ENCODE assay signal across 8 cellular contexts in the genomic region with DNA sequence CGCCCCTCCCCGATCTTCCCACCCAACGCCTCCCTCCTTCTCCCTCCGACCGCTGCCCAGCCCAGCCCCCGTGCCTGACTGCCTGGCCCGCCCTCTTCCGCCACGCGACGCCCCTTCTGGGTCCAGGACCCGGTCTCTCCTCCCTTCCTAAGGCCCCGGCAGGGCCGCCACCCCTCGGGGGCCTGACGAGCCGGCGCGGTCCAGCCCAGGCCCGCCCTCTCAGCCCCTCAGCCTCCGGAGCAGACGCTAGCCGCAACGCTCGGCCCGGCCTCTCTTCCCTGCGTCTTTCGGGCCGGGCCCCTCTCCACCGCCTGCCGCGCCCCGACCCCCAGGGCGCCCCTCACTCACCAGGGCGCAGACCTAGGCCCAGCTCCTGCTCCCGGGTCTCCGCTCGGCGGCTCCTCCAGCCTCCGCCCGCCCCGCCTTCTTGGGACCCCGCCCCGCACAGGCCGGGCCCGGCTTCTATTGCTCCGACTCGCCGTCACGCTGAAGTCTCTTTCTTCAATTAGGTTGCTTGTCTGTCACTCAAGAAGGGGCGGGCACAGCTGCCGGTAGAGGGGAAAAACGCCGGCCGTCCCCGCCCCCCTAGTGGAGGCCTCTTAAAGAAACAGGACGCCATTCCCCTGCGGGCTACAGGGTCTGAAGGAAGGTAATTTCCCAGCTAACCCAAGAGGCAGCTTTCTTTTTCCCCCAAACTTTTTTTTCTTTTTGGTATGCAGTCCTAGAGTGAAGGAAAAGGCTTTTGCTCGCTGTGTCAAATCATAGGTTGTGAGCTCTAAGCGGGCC. TPM values are rescaled to one million over a fixed set of nuclear protein-coding genes. Genes with fewer than 3 reads are reported as not detected.
A peak's percentile ranks its signal among the peaks of the same experiment; 100 is the strongest.
DNase-seq lines count a peak whose midpoint lies in the region; ATAC-seq and TF ChIP-seq lines count a peak whose summit lies in the region.

A gene with protein sequence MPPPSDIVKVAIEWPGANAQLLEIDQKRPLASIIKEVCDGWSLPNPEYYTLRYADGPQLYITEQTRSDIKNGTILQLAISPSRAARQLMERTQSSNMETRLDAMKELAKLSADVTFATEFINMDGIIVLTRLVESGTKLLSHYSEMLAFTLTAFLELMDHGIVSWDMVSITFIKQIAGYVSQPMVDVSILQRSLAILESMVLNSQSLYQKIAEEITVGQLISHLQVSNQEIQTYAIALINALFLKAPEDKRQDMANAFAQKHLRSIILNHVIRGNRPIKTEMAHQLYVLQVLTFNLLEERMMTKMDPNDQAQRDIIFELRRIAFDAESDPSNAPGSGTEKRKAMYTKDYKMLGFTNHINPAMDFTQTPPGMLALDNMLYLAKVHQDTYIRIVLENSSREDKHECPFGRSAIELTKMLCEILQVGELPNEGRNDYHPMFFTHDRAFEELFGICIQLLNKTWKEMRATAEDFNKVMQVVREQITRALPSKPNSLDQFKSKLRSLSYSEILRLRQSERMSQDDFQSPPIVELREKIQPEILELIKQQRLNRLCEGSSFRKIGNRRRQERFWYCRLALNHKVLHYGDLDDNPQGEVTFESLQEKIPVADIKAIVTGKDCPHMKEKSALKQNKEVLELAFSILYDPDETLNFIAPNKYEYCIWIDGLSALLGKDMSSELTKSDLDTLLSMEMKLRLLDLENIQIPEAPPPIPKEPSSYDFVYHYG (minus strand): TSS at position 416 of the 786 bp plus-strand sequence. CDS start 12,133 bp downstream, outside the sequence.

- no peaks in the 10 kb centered on the region for H3K36me3 ChIP-seq in cardiac muscle cell

- H3K27ac ChIP-seq in cardiac muscle cell: peak within 1 kb of the TSS; percentile 87

- peak within 1 kb of the TSS; percentile 83 for H3K4me3 Mint-ChIP-seq in activated naive CD8-positive, alpha-beta T cell treated with anti-CD3 and anti-CD28 coated beads, Interleukin-2, amount 50 U/mL, for 24 hours
- H3K4me3 Mint-ChIP-seq in type B pancreatic cell: peak within 1 kb of the TSS; percentile 96

- TF ChIP-seq CTCF in GM12864 (IDR thresholded peaks at IDR 0.05; ENCODE audit: low read depth, low read length, missing control alignments) (no peak), cardiac muscle cell (IDR thresholded peaks at IDR 0.05; ENCODE audit: low read depth, low read length) (peak; percentile 3), type B pancreatic cell (conservative IDR thresholded peaks at IDR 0.05) (peak; percentile 46)

- ATAC-seq in HG02759 (IDR thresholded peaks at IDR 0.05; ENCODE audit: unreplicated experiment): peak; percentile 84
- peak; percentile 83 for ATAC-seq in activated naive CD8-positive, alpha-beta T cell treated with anti-CD3 and anti-CD28 coated beads, Interleukin-2, amount 50 U/mL, for 24 hours

- peaks cover 16% of the 10 kb centered on the region for H3K4me1 ChIP-seq in cardiac muscle cell (ENCODE audit: low read depth)

- H3K27me3 Mint-ChIP-seq in activated naive CD8-positive, alpha-beta T cell treated with anti-CD3 and anti-CD28 coated beads, Interleukin-2, amount 50 U/mL, for 24 hours: no peaks in the 10 kb centered on the region
- peaks cover 4% of the 10 kb centered on the region for H3K27me3 Mint-ChIP-seq in type B pancreatic cell

- DNase-seq in GM12864 (ENCODE audit: low read depth) (peak; percentile 88), NCI-H1417 (lab: John Stamatoyannopoulos, UW) (peak; percentile 95 to 99 (median 98)), SW 1271 (lab: John Stamatoyannopoulos, UW) (peak; percentile 88 to 96), cardiac muscle cell (ENCODE audit: low read depth in 1 of 2, low spot score in 1 of 2) (peak; percentile 99), pons (ENCODE audit: low spot score) (peak; percentile 98), type B pancreatic cell (ENCODE audit: extremely low spot score, unreplicated experiment) (peak; percentile 95)
- DNase-seq in activated naive CD8-positive, alpha-beta T cell treated with anti-CD3 and anti-CD28 coated beads, Interleukin-2, amount 50 U/mL, for 24 hours: peak; percentile 95

- no peaks in the 10 kb centered on the region for H3K9me3 Mint-ChIP-seq in activated naive CD8-positive, alpha-beta T cell treated with anti-CD3 and anti-CD28 coated beads, Interleukin-2, amount 50 U/mL, for 24 hours
- H3K9me3 Mint-ChIP-seq in type B pancreatic cell: no peaks in the 10 kb centered on the region

- peaks cover 10% of the 10 kb centered on the region for H3K27me3 ChIP-seq in cardiac muscle cell

- H3K4me3 ChIP-seq in GM12864 (ENCODE audit: low read depth, low read length) (peak within 1 kb of the TSS; percentile 79), cardiac muscle cell (peak within 1 kb of the TSS; percentile 53)

- H3K9me3 ChIP-seq in cardiac muscle cell (ENCODE audit: low read depth): no peaks in the 10 kb centered on the region

- peak within 1 kb of the TSS; percentile 89 for H3K27ac Mint-ChIP-seq in activated naive CD8-positive, alpha-beta T cell treated with anti-CD3 and anti-CD28 coated beads, Interleukin-2, amount 50 U/mL, for 24 hours
- H3K27ac Mint-ChIP-seq in type B pancreatic cell: peak within 1 kb of the TSS; percentile 93

- no peaks in the 10 kb centered on the region for H3K36me3 Mint-ChIP-seq in activated naive CD8-positive, alpha-beta T cell treated with anti-CD3 and anti-CD28 coated beads, Interleukin-2, amount 50 U/mL, for 24 hours (ENCODE audit: low read depth)
- H3K36me3 Mint-ChIP-seq in type B pancreatic cell: no peaks in the 10 kb centered on the region

- peaks cover 69% of the 10 kb centered on the region for H3K4me1 Mint-ChIP-seq in activated naive CD8-positive, alpha-beta T cell treated with anti-CD3 and anti-CD28 coated beads, Interleukin-2, amount 50 U/mL, for 24 hours
- H3K4me1 Mint-ChIP-seq in type B pancreatic cell (ENCODE audit: unreplicated experiment): peaks cover 36% of the 10 kb centered on the region

RNA-seq across cellular contexts. Expression of the gene that starts here (rescaled TPM):
- total RNA-seq in cardiac muscle cell: 35.7 and 38.0 TPM in 2 replicates
- 38.3 and 38.7 TPM in 2 replicates for polyA plus RNA-seq in cardiac muscle cell
- 35.1 and 49.1 TPM in 2 replicates for total RNA-seq in type B pancreatic cell (ENCODE audit: low replicate concordance)

Comparison
In these comparisons a context has a peak if more than half of its experiments do, and no peak if none do; other contexts are left out.
1. Peak in every context shown above with its lines: DNase-seq, ATAC-seq, H3K4me3 ChIP-seq and H3K27ac ChIP-seq.